7 cellular contexts compared by ENCODE assay signal in the genomic region with DNA sequence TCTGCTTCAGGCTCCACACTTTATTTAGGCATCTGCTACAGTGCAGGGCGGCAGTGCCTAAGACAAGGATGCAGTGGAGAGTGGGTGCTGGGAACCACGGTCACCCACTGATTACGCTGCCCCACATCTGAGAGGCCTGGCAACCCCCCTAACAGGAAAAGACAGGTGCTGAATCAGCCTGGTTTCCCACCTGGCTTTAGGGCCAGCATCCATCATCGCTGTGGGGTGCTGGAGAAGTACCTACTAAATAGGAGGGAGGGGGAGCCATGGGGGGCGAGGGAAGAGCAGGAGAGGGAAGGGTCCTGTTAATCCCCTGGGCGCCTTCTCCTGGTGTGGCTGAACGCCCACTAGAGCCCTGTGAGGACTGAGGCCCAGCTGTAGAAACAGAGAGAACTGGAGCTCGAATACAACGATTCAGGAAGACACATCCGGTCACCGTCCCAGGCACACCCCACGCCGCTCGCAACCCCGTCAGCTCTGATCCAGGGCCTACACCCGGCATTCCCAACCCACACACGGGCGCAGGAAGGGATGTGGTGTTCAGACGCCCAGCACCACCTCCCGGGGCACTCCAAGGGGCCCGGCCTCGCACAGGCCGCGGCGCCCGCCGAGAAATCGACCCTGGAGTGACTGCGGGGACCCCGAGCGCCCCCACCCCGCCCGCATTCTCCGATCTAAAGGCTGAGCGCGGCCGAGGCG. TPM values are rescaled to one million over a fixed set of nuclear protein-coding genes. Genes with fewer than 3 reads are reported as not detected.
DNase-seq lines count a peak whose midpoint lies in the region; ATAC-seq, FAIRE-seq and TF ChIP-seq lines count a peak whose summit lies in the region.

No MANE protein-coding gene starts in this region.

- no peak for FAIRE-seq in H54 (lab: Jason Lieb, UNC)

- H3K4me3 ChIP-seq in GM12875 (ENCODE audit: low read depth, low read length) = peak overlapping the region; percentile 87
- peak overlapping the region; percentile 72 for H3K4me3 ChIP-seq in LNCaP clone FGC (ENCODE audit: low read depth, low read length)
- H3K4me3 ChIP-seq in effector memory CD4-positive, alpha-beta T cell (ENCODE audit: insufficient read depth, low read depth, low read length, poor library complexity, severe bottlenecking) = peak overlapping the region; percentile 54
- H3K4me3 ChIP-seq in mesodermal cell (ENCODE audit: extremely low read depth, insufficient read depth, low read length, poor library complexity, severe bottlenecking) = peak overlapping the region; percentile 52

- no peak for TF ChIP-seq POLR2A in H54 (IDR thresholded peaks at IDR 0.05; ENCODE audit: low read depth, low read length)

- H3K4me1 ChIP-seq in effector memory CD4-positive, alpha-beta T cell (ENCODE audit: control insufficient read depth, insufficient read depth, low read length, poor library complexity, severe bottlenecking) = peaks cover 15% of the 10 kb centered on the region
- peaks cover 35% of the 10 kb centered on the region for H3K4me1 ChIP-seq in mesodermal cell (ENCODE audit: control insufficient read depth, insufficient read depth, low read length, poor library complexity, severe bottlenecking)

- H3K9me3 ChIP-seq in effector memory CD4-positive, alpha-beta T cell (ENCODE audit: control insufficient read depth, low read length) = no peaks in the 10 kb centered on the region
- H3K9me3 ChIP-seq in mesodermal cell (ENCODE audit: control insufficient read depth, low read length) = no peaks in the 10 kb centered on the region

- peak; percentile 15 to 18 for ATAC-seq in stimulated activated naive B cell treated with anti-CD40 and anti-IgM and Interleukin-4, amounts not matched to agents 10 μg/mL and 1 μg/mL and 100 μg/mL, for 72 hours (replicated peaks)

- peaks cover 0 to 4% of the 10 kb centered on the region in 2 donors for H3K27me3 Mint-ChIP-seq in stimulated activated naive B cell treated with anti-CD40 and anti-IgM and Interleukin-4, amounts not matched to agents 10 μg/mL and 1 μg/mL and 100 μg/mL, for 72 hours

- H3K4me3 Mint-ChIP-seq in stimulated activated naive B cell treated with anti-CD40 and anti-IgM and Interleukin-4, amounts not matched to agents 10 μg/mL and 1 μg/mL and 100 μg/mL, for 72 hours = peak overlapping the region; percentile 83 to 91

- H3K4me1 Mint-ChIP-seq in stimulated activated naive B cell treated with anti-CD40 and anti-IgM and Interleukin-4, amounts not matched to agents 10 μg/mL and 1 μg/mL and 100 μg/mL, for 72 hours = peaks cover 17 to 45% of the 10 kb centered on the region in 2 donors

- peaks cover 25 to 37% of the 10 kb centered on the region in 2 donors for H3K36me3 Mint-ChIP-seq in stimulated activated naive B cell treated with anti-CD40 and anti-IgM and Interleukin-4, amounts not matched to agents 10 μg/mL and 1 μg/mL and 100 μg/mL, for 72 hours

- H3K36me3 ChIP-seq in effector memory CD4-positive, alpha-beta T cell (ENCODE audit: control insufficient read depth, insufficient read depth, low read length) = peaks cover 6% of the 10 kb centered on the region
- peaks cover 34% of the 10 kb centered on the region for H3K36me3 ChIP-seq in mesodermal cell (ENCODE audit: control insufficient read depth, insufficient read depth, low read length)

- DNase-seq in H54 (ENCODE audit: insufficient read length, low spot score) (peak; percentile 50), LNCaP clone FGC (ENCODE audit: low read depth) (no peak)
- peak; percentile 19 to 20 for DNase-seq in activated CD4-positive, alpha-beta T cell treated with anti-CD3 and anti-CD28 coated beads for 24 hours (ENCODE audit: low read depth in 2 of 2)
- DNase-seq in effector memory CD4-positive, alpha-beta T cell = peak in 1 of 3 donors; percentile 12
- DNase-seq in stimulated activated naive B cell treated with anti-CD40 and anti-IgM and Interleukin-4, amounts not matched to agents 10 μg/mL and 1 μg/mL and 100 μg/mL, for 72 hours = peak; percentile 7

- TF ChIP-seq CTCF in GM12875 (IDR thresholded peaks at IDR 0.05; ENCODE audit: borderline replicate concordance, insufficient read depth, low read depth, low read length) = no peak
- no peak for TF ChIP-seq CTCF in LNCaP clone FGC (IDR thresholded peaks at IDR 0.05; ENCODE audit: control insufficient read depth, extremely low read depth, insufficient read depth)

- 5 to 14% methylated on average over 14 to 25 of the region's 38 CpGs for WGBS in mesodermal cell (ENCODE audit: insufficient coverage in 2 of 2), 2 experiments

- H3K27ac ChIP-seq in effector memory CD4-positive, alpha-beta T cell (ENCODE audit: insufficient read depth, low read length, poor library complexity, severe bottlenecking) = peak overlapping the region; percentile 71
- H3K27ac ChIP-seq in mesodermal cell (ENCODE audit: low read depth, low read length, severe bottlenecking) = peak overlapping the region; percentile 91

- H3K9me3 Mint-ChIP-seq in stimulated activated naive B cell treated with anti-CD40 and anti-IgM and Interleukin-4, amounts not matched to agents 10 μg/mL and 1 μg/mL and 100 μg/mL, for 72 hours = no peaks in the 10 kb centered on the region

- H3K27me3 ChIP-seq in effector memory CD4-positive, alpha-beta T cell (replicated peaks; ENCODE audit: control insufficient read depth, insufficient read depth, low read length, poor library complexity, severe bottlenecking) = no peaks in the 10 kb centered on the region

- peak overlapping the region; percentile 92 for H3K27ac Mint-ChIP-seq in stimulated activated naive B cell treated with anti-CD40 and anti-IgM and Interleukin-4, amounts not matched to agents 10 μg/mL and 1 μg/mL and 100 μg/mL, for 72 hours

RNA-seq across cellular contexts. Expression of a gene that starts 0.6 kb away (rescaled TPM):
- 82.1 TPM for polyA plus RNA-seq in mesodermal cell (2013, experiment 1 of 2)
- polyA plus RNA-seq in mesodermal cell (2013, experiment 2 of 2) = 82.4 TPM
